In genomic region chr1:32775640-32776337, GRCh38 we compare ENCODE assay signal across 11 cellular contexts. TPM values are rescaled to one million over a fixed set of nuclear protein-coding genes. Genes with fewer than 3 reads are reported as not detected.
A peak's percentile ranks its signal among the peaks of the same experiment; 100 is the strongest.
DNase-seq lines count a peak whose midpoint lies in the region; ATAC-seq and TF ChIP-seq lines count a peak whose summit lies in the region.
"Had no signal": no experiment of that assay in that cellular context is flagged by ENCODE, and none has a peak within 500 bp of the region (broad histone marks: within the 10 kb centered on the region; RNA-seq: fewer than 3 reads in every experiment).

No MANE protein-coding gene starts in this region.

- H3K4me1 ChIP-seq in foreskin keratinocyte (peaks cover 19% of the 10 kb centered on the region), stomach smooth muscle (ENCODE audit: control insufficient read depth, insufficient read depth, low read length) (peaks cover 15% of the 10 kb centered on the region)

- POLR2A ChIA-PET in activated CD8-positive, alpha-beta T cell treated with anti-CD3 and anti-CD28 coated beads, Interleukin-2, amount 10 ng/mL, durations not matched to agents 7 days and 5 days (lab: Charles Lee), result no interaction called here

- ATAC-seq in activated CD8-positive, alpha-beta T cell treated with anti-CD3 and anti-CD28 coated beads, Interleukin-2, amount 10 ng/mL, durations not matched to agents 7 days and 5 days, result no peak
- ATAC-seq in foreskin keratinocyte, result no peak
- ATAC-seq in GM21529 (IDR thresholded peaks at IDR 0.05; ENCODE audit: unreplicated experiment), result no peak
- ATAC-seq in HG02884 (IDR thresholded peaks at IDR 0.05; ENCODE audit: unreplicated experiment), result no peak
- ATAC-seq: activated CD4-positive, CD25-positive, alpha-beta regulatory T cell treated with anti-CD3 and anti-CD28 coated beads, Interleukin-2, amount 50 U/mL, for 24 hours had no signal

- no peak for TF ChIP-seq CTCF in foreskin keratinocyte (conservative IDR thresholded peaks at IDR 0.05)

- no peaks in the 10 kb centered on the region for H3K27me3 ChIP-seq in foreskin keratinocyte
- no peaks in the 10 kb centered on the region for H3K27me3 ChIP-seq in stomach smooth muscle (ENCODE audit: control insufficient read depth in 1 of 2, insufficient read depth in 2 of 2, low read length in 2 of 2)

- H3K9me3 ChIP-seq in stomach smooth muscle (ENCODE audit: control insufficient read depth in 2 of 2, low read length in 2 of 2), result no peaks in the 10 kb centered on the region

- peaks cover 8% of the 10 kb centered on the region for H3K4me1 Mint-ChIP-seq in activated T-cell treated with anti-CD3 and anti-CD28 coated beads, Interleukin-2, amount 50 U/mL, for 24 hours (ENCODE audit: low read depth)
- H3K4me1 Mint-ChIP-seq in activated CD8-positive, alpha-beta T cell treated with anti-CD3 and anti-CD28 coated beads, Interleukin-2, amount 10 ng/mL, durations not matched to agents 7 days and 5 days (ENCODE audit: low read depth), result peaks cover 21% of the 10 kb centered on the region

- peak overlapping the region; percentile 68 for H3K27ac ChIP-seq in foreskin keratinocyte
- peak overlapping the region; percentile 18 for H3K27ac ChIP-seq in stomach smooth muscle (ENCODE audit: low read length)

- no peaks in the 10 kb centered on the region for H3K27me3 Mint-ChIP-seq in activated T-cell treated with anti-CD3 and anti-CD28 coated beads, Interleukin-2, amount 50 U/mL, for 24 hours
- H3K27me3 Mint-ChIP-seq in activated CD8-positive, alpha-beta T cell treated with anti-CD3 and anti-CD28 coated beads, Interleukin-2, amount 10 ng/mL, durations not matched to agents 7 days and 5 days (ENCODE audit: low read depth), result no peaks in the 10 kb centered on the region

- no peak overlapping the region for H3K4me3 ChIP-seq in stomach smooth muscle (ENCODE audit: low read length in 2 of 2)

- H3K36me3 ChIP-seq in stomach smooth muscle (ENCODE audit: control insufficient read depth in 2 of 2, insufficient read depth in 2 of 2, low read length in 2 of 2), result peaks cover 35 to 38% of the 10 kb centered on the region in 2 donors

- H3K36me3 Mint-ChIP-seq in activated T-cell treated with anti-CD3 and anti-CD28 coated beads, Interleukin-2, amount 50 U/mL, for 24 hours (ENCODE audit: low read depth), result peaks cover 77% of the 10 kb centered on the region
- H3K36me3 Mint-ChIP-seq in activated CD8-positive, alpha-beta T cell treated with anti-CD3 and anti-CD28 coated beads, Interleukin-2, amount 10 ng/mL, durations not matched to agents 7 days and 5 days (ENCODE audit: low read depth), result peaks cover 45% of the 10 kb centered on the region

- no peaks in the 10 kb centered on the region for H3K9me3 Mint-ChIP-seq in activated T-cell treated with anti-CD3 and anti-CD28 coated beads, Interleukin-2, amount 50 U/mL, for 24 hours
- no peaks in the 10 kb centered on the region for H3K9me3 Mint-ChIP-seq in activated CD8-positive, alpha-beta T cell treated with anti-CD3 and anti-CD28 coated beads, Interleukin-2, amount 10 ng/mL, durations not matched to agents 7 days and 5 days (ENCODE audit: insufficient read depth)

- no peak overlapping the region for H3K4me3 Mint-ChIP-seq in activated T-cell treated with anti-CD3 and anti-CD28 coated beads, Interleukin-2, amount 50 U/mL, for 24 hours
- no peak overlapping the region for H3K4me3 Mint-ChIP-seq in activated CD8-positive, alpha-beta T cell treated with anti-CD3 and anti-CD28 coated beads, Interleukin-2, amount 10 ng/mL, durations not matched to agents 7 days and 5 days

- no peak for DNase-seq in activated T-cell treated with anti-CD3 and anti-CD28 coated beads, Interleukin-2, amount 50 U/mL, for 24 hours
- DNase-seq in activated T-cell treated with anti-CD3 and anti-CD28 coated beads, Interleukin-2, amount 50 U/mL, for 1 hour, result no peak
- no peak for DNase-seq in activated CD8-positive, alpha-beta T cell treated with anti-CD3 and anti-CD28 coated beads, Interleukin-2, amount 10 ng/mL, durations not matched to agents 7 days and 5 days
- no peak for DNase-seq in foreskin keratinocyte
- no peak for DNase-seq in COR-L47 (lab: John Stamatoyannopoulos, UW)
- DNase-seq: nucleus accumbens; stimulated activated CD4-positive, alpha-beta T cell treated with anti-CD3 and anti-CD28 coated beads, Interleukin-4, amount 100 ng/mL, for 1 hour had no signal

- no peak overlapping the region for H3K9ac ChIP-seq in stomach smooth muscle (ENCODE audit: low read length in 2 of 2)

- peak overlapping the region; percentile 78 for H3K27ac Mint-ChIP-seq in activated T-cell treated with anti-CD3 and anti-CD28 coated beads, Interleukin-2, amount 50 U/mL, for 24 hours
- H3K27ac Mint-ChIP-seq in activated CD8-positive, alpha-beta T cell treated with anti-CD3 and anti-CD28 coated beads, Interleukin-2, amount 10 ng/mL, durations not matched to agents 7 days and 5 days, result peak overlapping the region; percentile 55

- CTCF ChIA-PET in activated CD8-positive, alpha-beta T cell treated with anti-CD3 and anti-CD28 coated beads, Interleukin-2, amount 10 ng/mL, durations not matched to agents 7 days and 5 days (lab: Charles Lee), result interaction anchor here (1.3 to 6.3 kb wide), 4 partner anchors 13 to 256 kb away, joined by 3 to 142 read pairs (median 22); no protein-coding TSS in a partner anchor

RNA-seq across cellular contexts. Expression of gene YARS1, which starts 41.4 kb away (rescaled TPM):
- 100 to 1,000 TPM; 175 to 189 TPM for total RNA-seq in activated CD8-positive, alpha-beta T cell treated with anti-CD3 and anti-CD28 coated beads, Interleukin-2, amount 10 ng/mL, durations not matched to agents 7 days and 5 days
- 119 and 130 TPM in 2 replicates for total RNA-seq in foreskin keratinocyte
- 95.9 and 107 TPM in 2 replicates for polyA plus RNA-seq in foreskin keratinocyte

RNA-seq across cellular contexts. Expression of gene S100PBP, which starts 41.7 kb away (rescaled TPM):
- total RNA-seq in activated CD8-positive, alpha-beta T cell treated with anti-CD3 and anti-CD28 coated beads, Interleukin-2, amount 10 ng/mL, durations not matched to agents 7 days and 5 days, result 10 to 100 TPM; 78.3 to 78.9 TPM
- 27.6 and 28.6 TPM in 2 replicates for total RNA-seq in foreskin keratinocyte
- 8.1 and 12.4 TPM in 2 replicates for polyA plus RNA-seq in foreskin keratinocyte
